In genomic region chr3:6492306-6492705, GRCh38 we compare ENCODE assay signal across 30 cellular contexts.
"Had no signal": no experiment of that assay in that cellular context is flagged by ENCODE, and none has a peak within 500 bp of the region (broad histone marks: within the 10 kb centered on the region; RNA-seq: fewer than 3 reads in every experiment).

No MANE protein-coding gene starts in this region.

- H3K27me3 ChIP-seq: adrenal gland, body of pancreas, heart left ventricle had no signal

- ATAC-seq: activated CD4-positive, alpha-beta T cell treated with anti-CD3 and anti-CD28 coated beads for 36 hours; activated CD8-positive, alpha-beta memory T cell treated with anti-CD3 and anti-CD28 coated beads, Interleukin-2, amount 10 ng/mL, durations not matched to agents 7 days and 5 days; activated CD8-positive, alpha-beta T cell treated with anti-CD3 and anti-CD28 coated beads, Interleukin-2, amount 10 ng/mL, durations not matched to agents 7 days and 5 days; activated naive CD8-positive, alpha-beta T cell treated with anti-CD3 and anti-CD28 coated beads, Interleukin-2, amount 50 U/mL, for 24 hours; body of pancreas; effector memory CD8-positive, alpha-beta T cell; esophagus mucosa; heart left ventricle had no signal

- H3K4me1 ChIP-seq: adrenal gland, body of pancreas, heart left ventricle had no signal

- H3K27ac ChIP-seq: adrenal gland, body of pancreas, heart left ventricle had no signal

- H3K9me3 ChIP-seq: adrenal gland, body of pancreas had no signal

- H3K27ac Mint-ChIP-seq: activated CD4-positive, alpha-beta memory T cell treated with anti-CD3 and anti-CD28 coated beads for 36 hours; activated CD4-positive, alpha-beta T cell treated with anti-CD3 and anti-CD28 coated beads for 36 hours; activated CD4-positive, alpha-beta T cell treated with anti-CD3 and anti-CD28 coated beads, Interleukin-2, amount 10 ng/mL, durations not matched to agents 24 days and 14 days; activated CD8-positive, alpha-beta memory T cell treated with anti-CD3 and anti-CD28 coated beads, Interleukin-2, amount 10 ng/mL, durations not matched to agents 7 days and 5 days; activated CD8-positive, alpha-beta T cell treated with anti-CD3 and anti-CD28 coated beads, Interleukin-2, amount 10 ng/mL, durations not matched to agents 7 days and 5 days; activated naive CD4-positive, alpha-beta T cell treated with anti-CD3 and anti-CD28 coated beads for 36 hours; activated naive CD4-positive, alpha-beta T cell treated with anti-CD3 and anti-CD28 coated beads, Interleukin-2, amount 50 U/mL, for 24 hours; activated naive CD8-positive, alpha-beta T cell treated with anti-CD3 and anti-CD28 coated beads for 36 hours; activated naive CD8-positive, alpha-beta T cell treated with anti-CD3 and anti-CD28 coated beads, Interleukin-2, amount 50 U/mL, for 24 hours; activated T-helper 1 cell treated with anti-CD3 and anti-CD28 coated beads, Interleukin-12 subunit alpha, Interleukin-12 subunit beta, Interleukin-2, Interleukin-4 antibody, amounts not matched to agents 30 ng/mL and 10 ng/mL and 1 ng/mL, durations not matched to agents 14 hours and 24 hours and 36 hours; activated T-helper 2 cell treated with anti-CD3 and anti-CD28 coated beads, Interferon-gamma antibody, Interleukin-2, Interleukin-4, amounts not matched to agents 10 μg/mL and 5 μg/mL and 100 μg/mL, durations not matched to agents 14 hours and 24 hours and 36 hours; effector memory CD8-positive, alpha-beta T cell had no signal

- H3K36me3 Mint-ChIP-seq: activated CD4-positive, alpha-beta memory T cell treated with anti-CD3 and anti-CD28 coated beads for 36 hours; activated CD8-positive, alpha-beta memory T cell treated with anti-CD3 and anti-CD28 coated beads, Interleukin-2, amount 10 ng/mL, durations not matched to agents 7 days and 5 days; activated naive CD4-positive, alpha-beta T cell treated with anti-CD3 and anti-CD28 coated beads, Interleukin-2, amount 50 U/mL, for 24 hours; activated naive CD8-positive, alpha-beta T cell treated with anti-CD3 and anti-CD28 coated beads for 36 hours had no signal

- H3K4me3 ChIP-seq: adrenal gland, body of pancreas, heart left ventricle had no signal

- H3K4me1 Mint-ChIP-seq: activated CD4-positive, alpha-beta T cell treated with anti-CD3 and anti-CD28 coated beads for 36 hours; activated CD4-positive, alpha-beta T cell treated with anti-CD3 and anti-CD28 coated beads, Interleukin-2, amount 10 ng/mL, durations not matched to agents 24 days and 14 days; activated CD8-positive, alpha-beta memory T cell treated with anti-CD3 and anti-CD28 coated beads, Interleukin-2, amount 10 ng/mL, durations not matched to agents 7 days and 5 days; activated naive CD4-positive, alpha-beta T cell treated with anti-CD3 and anti-CD28 coated beads, Interleukin-2, amount 50 U/mL, for 24 hours; activated naive CD8-positive, alpha-beta T cell treated with anti-CD3 and anti-CD28 coated beads for 36 hours; activated naive CD8-positive, alpha-beta T cell treated with anti-CD3 and anti-CD28 coated beads, Interleukin-2, amount 50 U/mL, for 24 hours had no signal

- H3K9me3 Mint-ChIP-seq: activated CD4-positive, alpha-beta T cell treated with anti-CD3 and anti-CD28 coated beads, Interleukin-2, amount 10 ng/mL, durations not matched to agents 24 days and 14 days; activated naive CD4-positive, alpha-beta T cell treated with anti-CD3 and anti-CD28 coated beads for 36 hours had no signal

- H3K36me3 ChIP-seq: adrenal gland, heart left ventricle had no signal

- H3K4me3 Mint-ChIP-seq: activated CD4-positive, alpha-beta memory T cell treated with anti-CD3 and anti-CD28 coated beads for 36 hours; activated CD4-positive, alpha-beta T cell treated with anti-CD3 and anti-CD28 coated beads for 36 hours; activated CD4-positive, alpha-beta T cell treated with anti-CD3 and anti-CD28 coated beads, Interleukin-2, amount 10 ng/mL, durations not matched to agents 24 days and 14 days; activated CD8-positive, alpha-beta memory T cell treated with anti-CD3 and anti-CD28 coated beads, Interleukin-2, amount 10 ng/mL, durations not matched to agents 7 days and 5 days; activated CD8-positive, alpha-beta T cell treated with anti-CD3 and anti-CD28 coated beads, Interleukin-2, amount 10 ng/mL, durations not matched to agents 7 days and 5 days; activated naive CD4-positive, alpha-beta T cell treated with anti-CD3 and anti-CD28 coated beads for 36 hours; activated naive CD4-positive, alpha-beta T cell treated with anti-CD3 and anti-CD28 coated beads, Interleukin-2, amount 50 U/mL, for 24 hours; activated naive CD8-positive, alpha-beta T cell treated with anti-CD3 and anti-CD28 coated beads for 36 hours; activated naive CD8-positive, alpha-beta T cell treated with anti-CD3 and anti-CD28 coated beads, Interleukin-2, amount 50 U/mL, for 24 hours; activated T-helper 1 cell treated with anti-CD3 and anti-CD28 coated beads, Interleukin-12 subunit alpha, Interleukin-12 subunit beta, Interleukin-2, Interleukin-4 antibody, amounts not matched to agents 30 ng/mL and 10 ng/mL and 1 ng/mL, durations not matched to agents 14 hours and 24 hours and 36 hours; effector memory CD8-positive, alpha-beta T cell had no signal

- H3K27me3 Mint-ChIP-seq: activated CD4-positive, alpha-beta memory T cell treated with anti-CD3 and anti-CD28 coated beads for 36 hours; activated CD4-positive, alpha-beta T cell treated with anti-CD3 and anti-CD28 coated beads for 36 hours; activated CD4-positive, alpha-beta T cell treated with anti-CD3 and anti-CD28 coated beads, Interleukin-2, amount 10 ng/mL, durations not matched to agents 24 days and 14 days; activated CD8-positive, alpha-beta memory T cell treated with anti-CD3 and anti-CD28 coated beads, Interleukin-2, amount 10 ng/mL, durations not matched to agents 7 days and 5 days; activated naive CD4-positive, alpha-beta T cell treated with anti-CD3 and anti-CD28 coated beads, Interleukin-2, amount 50 U/mL, for 24 hours; activated naive CD8-positive, alpha-beta T cell treated with anti-CD3 and anti-CD28 coated beads for 36 hours; activated naive CD8-positive, alpha-beta T cell treated with anti-CD3 and anti-CD28 coated beads, Interleukin-2, amount 50 U/mL, for 24 hours; effector memory CD8-positive, alpha-beta T cell had no signal

- DNase-seq: activated CD4-positive, alpha-beta memory T cell treated with anti-CD3 and anti-CD28 coated beads for 36 hours; activated CD4-positive, alpha-beta T cell treated with anti-CD3 and anti-CD28 coated beads for 36 hours; activated CD4-positive, alpha-beta T cell treated with anti-CD3 and anti-CD28 coated beads, Interleukin-2, amount 10 ng/mL, durations not matched to agents 24 days and 14 days; activated CD4-positive, CD25-positive, alpha-beta regulatory T cell; activated CD4-positive, CD25-positive, alpha-beta regulatory T cell treated with anti-CD3 and anti-CD28 coated beads, Interleukin-2, amount 50 U/mL, for 72 hours; activated CD8-positive, alpha-beta memory T cell treated with anti-CD3 and anti-CD28 coated beads, Interleukin-2, amount 10 ng/mL, durations not matched to agents 7 days and 5 days; activated CD8-positive, alpha-beta memory T cell treated with anti-CD3 and anti-CD28 coated beads, Interleukin-2, amount 50 U/mL, for 4 hours; activated CD8-positive, alpha-beta T cell treated with anti-CD3 and anti-CD28 coated beads, Interleukin-2, amount 10 ng/mL, durations not matched to agents 7 days and 5 days; activated effector memory CD4-positive, alpha-beta T cell treated with anti-CD3 and anti-CD28 coated beads, Interleukin-2, amount 50 U/mL, for 16 hours; activated naive CD4-positive, alpha-beta T cell treated with anti-CD3 and anti-CD28 coated beads for 36 hours; activated naive CD8-positive, alpha-beta T cell treated with anti-CD3 and anti-CD28 coated beads for 36 hours; activated naive CD8-positive, alpha-beta T cell treated with anti-CD3 and anti-CD28 coated beads, Interleukin-2, amount 50 U/mL, for 24 hours; activated T-cell treated with anti-CD3 and anti-CD28 coated beads, Interleukin-2, amount 50 U/mL, for 1 hour; activated T-cell treated with anti-CD3 and anti-CD28 coated beads, Interleukin-2, amount 50 U/mL, for 48 hours; adrenal gland; amygdala; aorta; body of pancreas; caudate nucleus; cortex of kidney; dermis blood vessel endothelial cell; effector CD4-positive, alpha-beta T cell; effector memory CD8-positive, alpha-beta T cell; foreskin fibroblast; heart left ventricle; T-helper 2 cell had no signal
